ENCODE assay signal across 8 cellular contexts in the genomic region with DNA sequence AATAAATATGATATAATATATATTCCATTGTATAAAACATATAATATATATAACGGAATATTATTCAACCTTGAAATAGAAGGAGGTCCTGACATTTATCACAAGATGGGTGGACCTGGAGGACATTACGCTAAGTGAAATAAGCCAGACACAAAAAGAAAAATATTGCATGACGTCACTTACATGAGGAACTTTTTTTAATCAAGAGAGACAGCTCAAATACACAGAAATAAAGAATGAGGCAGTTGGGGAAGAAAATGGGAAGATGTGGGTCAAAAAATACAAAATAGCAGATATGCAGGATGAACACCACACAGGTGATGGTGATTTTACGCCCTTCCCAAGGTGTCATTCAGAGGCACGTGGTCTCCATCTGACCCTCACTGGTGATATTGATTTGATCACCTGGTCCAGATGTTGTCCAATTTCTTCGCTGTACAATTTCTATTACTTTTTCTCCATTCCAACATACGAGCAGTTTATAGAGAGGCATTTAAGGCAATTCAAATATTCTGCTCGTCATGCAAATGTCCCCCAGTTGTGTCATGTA. TPM values are rescaled to one million over a fixed set of nuclear protein-coding genes. Genes with fewer than 3 reads are reported as not detected.
DNase-seq lines count a peak whose midpoint lies in the region; ATAC-seq, FAIRE-seq and TF ChIP-seq lines count a peak whose summit lies in the region.

No MANE protein-coding gene starts in this region.

- intact Hi-C loops in testis (cut with DNase I; ENCODE audit: low total_unique reads), result no loop called here

- H3K4me3 ChIP-seq in adipocyte (ENCODE audit: low read length) (peak overlapping the region; percentile 100), testis (peak overlapping the region; percentile 86 to 92)

- TF ChIP-seq POLR2A in testis (IDR thresholded peaks at IDR 0.05), result no peak

- 21 to 29% methylated on average over 8 of the region's 8 CpGs for WGBS in testis, 2 donors

- DNase-seq in adipocyte (ENCODE audit: low read depth), result no peak
- no peak for DNase-seq in testis
- no peak for DNase-seq in activated CD8-positive, alpha-beta memory T cell treated with anti-CD3 and anti-CD28 coated beads for 24 hours
- no peak for DNase-seq in HEK293T (ENCODE audit: extremely low spot score)

- CTCF ChIA-PET in HEK293T (lab: Yijun Ruan, JAX), result no interaction called here

- H3K4me1 ChIP-seq in adipocyte (ENCODE audit: control insufficient read depth, insufficient read depth, low read length) (peaks cover 11% of the 10 kb centered on the region), testis (no peaks in the 10 kb centered on the region)

- peak overlapping the region; percentile 99 for H3K9ac ChIP-seq in adipocyte (ENCODE audit: low read length)

- FAIRE-seq in islet of Langerhans (lab: Jason Lieb, UNC), result peak; percentile 47

- H3K27me3 ChIP-seq in adipocyte (replicated peaks; ENCODE audit: control insufficient read depth, insufficient read depth, low read length) (no peaks in the 10 kb centered on the region), testis (no peaks in the 10 kb centered on the region)

- peak overlapping the region in 1 of 2 donors; percentile 92 for H3K27ac ChIP-seq in testis

- H3K36me3 ChIP-seq in adipocyte (ENCODE audit: control insufficient read depth, insufficient read depth, low read length, severe bottlenecking) (no peaks in the 10 kb centered on the region), testis (ENCODE audit: low read depth, missing control alignments) (no peaks in the 10 kb centered on the region)

- H3K9me3 ChIP-seq in adipocyte (ENCODE audit: control insufficient read depth, low read length), result peaks cover 4% of the 10 kb centered on the region
- H3K9me3 ChIP-seq in testis, result no peaks in the 10 kb centered on the region

- POLR2A ChIA-PET in HEK293T (lab: Yijun Ruan, JAX), result no interaction called here

- TF ChIP-seq CTCF in testis (IDR thresholded peaks at IDR 0.05), result no peak

- peak; percentile 31 for ATAC-seq in GM18517 (IDR thresholded peaks at IDR 0.05; ENCODE audit: unreplicated experiment)
- peak; percentile 13 for ATAC-seq in HG03432 (IDR thresholded peaks at IDR 0.05; ENCODE audit: unreplicated experiment)
- ATAC-seq in HG03175 (IDR thresholded peaks at IDR 0.05; ENCODE audit: unreplicated experiment), result no peak

TF ChIP-seq in HEK293T, 16 proteins besides CTCF, POLR2A, EP300 and RAD21:
- TF ChIP-seq ELF4 (IDR thresholded peaks at IDR 0.05) (no peak), FOXK2 (IDR thresholded peaks at IDR 0.05) (no peak), FOXA1 (IDR thresholded peaks at IDR 0.05) (no peak), L3MBTL2 (conservative IDR thresholded peaks at IDR 0.05) (no peak; the same call in none of the 2 replicates), FOXM1 (IDR thresholded peaks at IDR 0.05; ENCODE audit: borderline replicate concordance) (no peak), ZNF384 (IDR thresholded peaks at IDR 0.05) (no peak), BHLHE40 (IDR thresholded peaks at IDR 0.05; ENCODE audit: borderline replicate concordance) (no peak), NFRKB (IDR thresholded peaks at IDR 0.05) (no peak), TARDBP (IDR thresholded peaks at IDR 0.05) (no peak), LEF1 (IDR thresholded peaks at IDR 0.05; ENCODE audit: borderline replicate concordance) (no peak), SP1 (IDR thresholded peaks at IDR 0.05) (no peak), CTBP1 (IDR thresholded peaks at IDR 0.05; ENCODE audit: borderline replicate concordance) (no peak), HDGF (IDR thresholded peaks at IDR 0.05; ENCODE audit: borderline replicate concordance) (no peak), SUZ12 (IDR thresholded peaks at IDR 0.05) (no peak), PKNOX1 (IDR thresholded peaks at IDR 0.05) (no peak), ARNT (IDR thresholded peaks at IDR 0.05) (no peak)
TF ChIP-seq in HEK293T: peak in this region for 0.

RNA-seq across cellular contexts. Expression of gene ZNF317, which starts 0.5 kb away (rescaled TPM):
- total RNA-seq in testis, result 10 to 100 TPM; 19.4 to 28.8 TPM
- 16.1 TPM for polyA plus RNA-seq in testis (ENCODE audit: insufficient read depth, low read depth, low replicate concordance)

RNA-seq across cellular contexts. Expression of gene OR7G3, which starts 12.9 kb away (rescaled TPM):
- not detected for total RNA-seq in testis
- polyA plus RNA-seq in testis (ENCODE audit: insufficient read depth, low read depth, low replicate concordance), result not detected

RNA-seq across cellular contexts. Expression of gene OR7G1, which starts 24.1 kb away (rescaled TPM):
- total RNA-seq in testis, result not detected
- polyA plus RNA-seq in testis (ENCODE audit: insufficient read depth, low read depth, low replicate concordance), result not detected

RNA-seq across cellular contexts. Expression of gene OR7G2, which starts 32.4 kb away (rescaled TPM):
- total RNA-seq in testis, result not detected
- not detected for polyA plus RNA-seq in testis (ENCODE audit: insufficient read depth, low read depth, low replicate concordance)

RNA-seq across cellular contexts. Expression of gene OR7D2, which starts 39.1 kb away (rescaled TPM):
- total RNA-seq in testis, result under 1 TPM; 0.62 to 0.79 TPM
- 1.7 TPM for polyA plus RNA-seq in testis (ENCODE audit: insufficient read depth, low read depth, low replicate concordance)
